9 cellular contexts compared by ENCODE assay signal in genomic region chr9:108904161-108904560, GRCh38. TPM values are rescaled to one million over a fixed set of nuclear protein-coding genes. Genes with fewer than 3 reads are reported as not detected.
"Had no signal": no experiment of that assay in that cellular context is flagged by ENCODE, and none has a peak within 500 bp of the region (broad histone marks: within the 10 kb centered on the region; RNA-seq: fewer than 3 reads in every experiment).

No MANE protein-coding gene starts in this region.

- H3K4me1 ChIP-seq: HAP-1 had no signal

- DNase-seq: GM23248, GOT3, H7, KBM-7 had no signal

- H3K27ac ChIP-seq: GM23248 had no signal

- H3K4me3 ChIP-seq: GM23248, HAP-1 had no signal

- H2AFZ ChIP-seq: GM23248 had no signal

- H3K9me3 ChIP-seq: HAP-1 had no signal

- FAIRE-seq: HTR-8/SVneo had no signal

- H3K9ac ChIP-seq: GM23248 had no signal

RNA-seq across cellular contexts. Expression of gene ACTL7A, which starts 42.1 kb away (rescaled TPM):
- total RNA-seq: GM23248, H4, H7, HT-29, IMR-90 had no signal
- polyA plus RNA-seq: GM23248, IMR-90 had no signal

RNA-seq across cellular contexts. Expression of gene ACTL7B, which starts 48.4 kb away (rescaled TPM):
- total RNA-seq: GM23248, H4, H7, HT-29, IMR-90 had no signal
- polyA plus RNA-seq: GM23248, IMR-90 had no signal
